1 cellular context compared by ENCODE assay signal in the genomic region with DNA sequence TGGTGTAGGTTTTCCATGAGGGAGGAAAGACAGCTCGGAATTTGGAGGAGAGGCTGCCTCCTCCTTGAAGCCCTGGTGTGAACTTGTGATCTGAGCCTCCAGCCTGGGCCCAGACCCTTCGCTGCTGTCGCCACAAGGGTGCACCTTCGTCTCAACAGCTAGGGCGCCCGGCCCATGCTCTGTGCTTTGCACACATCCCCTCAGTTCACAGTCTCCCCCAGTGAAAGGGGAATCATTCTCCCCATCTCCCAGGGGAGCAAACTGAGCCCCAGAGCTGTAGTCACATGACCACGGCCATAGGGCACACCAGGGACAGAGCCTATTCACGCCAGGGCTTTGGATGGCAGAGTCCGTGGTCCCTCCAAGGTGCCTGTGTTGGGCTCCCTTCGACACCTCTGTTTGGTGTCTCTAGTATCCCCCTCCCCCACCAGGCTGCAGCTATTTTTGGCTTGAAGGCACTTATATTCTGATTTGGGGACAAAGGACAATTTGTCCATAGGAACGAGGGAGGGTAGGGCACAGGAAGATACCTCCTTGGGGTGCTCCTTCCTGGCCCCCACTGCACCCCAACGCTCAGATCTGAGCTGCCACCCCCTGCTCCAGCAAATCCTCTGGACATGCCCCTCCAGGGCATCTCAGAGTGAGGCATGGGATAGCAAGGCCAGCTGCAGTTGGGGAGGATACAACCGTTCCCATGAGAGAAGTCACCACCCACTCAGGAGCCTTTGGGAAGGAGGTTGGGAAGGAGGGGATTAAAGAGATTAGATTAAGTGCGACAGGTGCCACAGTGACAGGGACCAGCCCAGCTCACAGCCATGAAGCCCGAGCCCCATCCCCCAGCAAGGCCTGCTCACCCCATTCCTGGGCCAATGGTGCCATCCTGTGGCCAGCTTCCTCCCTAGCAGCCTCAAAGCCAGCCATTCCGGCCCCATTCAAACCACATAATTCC.
A peak's percentile ranks its signal among the peaks of the same experiment; 100 is the strongest.
TF ChIP-seq lines count a peak whose summit lies in the region.

No MANE protein-coding gene starts in this region.

TF ChIP-seq in HepG2, 621 proteins besides CTCF, POLR2A, EP300 and RAD21 (continued from another document and continues in another):
- TF ChIP-seq, protein P1, sequence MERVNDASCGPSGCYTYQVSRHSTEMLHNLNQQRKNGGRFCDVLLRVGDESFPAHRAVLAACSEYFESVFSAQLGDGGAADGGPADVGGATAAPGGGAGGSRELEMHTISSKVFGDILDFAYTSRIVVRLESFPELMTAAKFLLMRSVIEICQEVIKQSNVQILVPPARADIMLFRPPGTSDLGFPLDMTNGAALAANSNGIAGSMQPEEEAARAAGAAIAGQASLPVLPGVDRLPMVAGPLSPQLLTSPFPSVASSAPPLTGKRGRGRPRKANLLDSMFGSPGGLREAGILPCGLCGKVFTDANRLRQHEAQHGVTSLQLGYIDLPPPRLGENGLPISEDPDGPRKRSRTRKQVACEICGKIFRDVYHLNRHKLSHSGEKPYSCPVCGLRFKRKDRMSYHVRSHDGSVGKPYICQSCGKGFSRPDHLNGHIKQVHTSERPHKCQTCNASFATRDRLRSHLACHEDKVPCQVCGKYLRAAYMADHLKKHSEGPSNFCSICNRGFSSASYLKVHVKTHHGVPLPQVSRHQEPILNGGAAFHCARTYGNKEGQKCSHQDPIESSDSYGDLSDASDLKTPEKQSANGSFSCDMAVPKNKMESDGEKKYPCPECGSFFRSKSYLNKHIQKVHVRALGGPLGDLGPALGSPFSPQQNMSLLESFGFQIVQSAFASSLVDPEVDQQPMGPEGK (CRISPR knock-in tag; IDR thresholded peaks at IDR 0.05), result 0 out of 2 replicates have a peak, but pooled peaks have one; percentile 15
- TF ChIP-seq ZNF230 (CRISPR knock-in tag; IDR thresholded peaks at IDR 0.05) (no peak), ZFP36 (IDR thresholded peaks at IDR 0.05; ENCODE audit: borderline replicate concordance, low read depth, low read length, partially characterized antibody) (no peak), PRPF4 (IDR thresholded peaks at IDR 0.05; ENCODE audit: low read depth, low read length, poor library complexity, severe bottlenecking) (no peak), MZF1 (CRISPR knock-in tag; IDR thresholded peaks at IDR 0.05; ENCODE audit: borderline replicate concordance) (no peak), ZNF546 (CRISPR knock-in tag; conservative IDR thresholded peaks at IDR 0.05) (no peak), PITX1 (CRISPR knock-in tag; IDR thresholded peaks at IDR 0.05) (no peak), ZNF558 (CRISPR knock-in tag; IDR thresholded peaks at IDR 0.05; ENCODE audit: borderline replicate concordance) (no peak), ZNF547 (CRISPR knock-in tag; IDR thresholded peaks at IDR 0.05) (no peak), CENPT (CRISPR knock-in tag; IDR thresholded peaks at IDR 0.05; ENCODE audit: low read depth) (no peak), ZNF605 (CRISPR knock-in tag; IDR thresholded peaks at IDR 0.05) (no peak), RBFOX2 (IDR thresholded peaks at IDR 0.05; ENCODE audit: low read depth, low read length) (no peak), KLF13 (CRISPR knock-in tag; IDR thresholded peaks at IDR 0.05) (no peak), ZNF10 (CRISPR knock-in tag; IDR thresholded peaks at IDR 0.05; ENCODE audit: borderline replicate concordance, low read depth) (no peak), ZNF83 (CRISPR knock-in tag; IDR thresholded peaks at IDR 0.05; ENCODE audit: borderline replicate concordance) (no peak), ZNF788 (CRISPR knock-in tag; IDR thresholded peaks at IDR 0.05; ENCODE audit: borderline replicate concordance) (no peak; the same call in 1 of the 2 replicates), IRX3 (CRISPR knock-in tag; IDR thresholded peaks at IDR 0.05; ENCODE audit: borderline replicate concordance, low read depth) (no peak), RFXANK (CRISPR knock-in tag; IDR thresholded peaks at IDR 0.05) (no peak), ZNF607 (CRISPR knock-in tag; IDR thresholded peaks at IDR 0.05; ENCODE audit: borderline replicate concordance) (no peak), FOXO1 (CRISPR knock-in tag; IDR thresholded peaks at IDR 0.05) (no peak), DPF2 (CRISPR knock-in tag; IDR thresholded peaks at IDR 0.05; ENCODE audit: borderline replicate concordance, low read depth) (no peak), MEIS1 (CRISPR knock-in tag; IDR thresholded peaks at IDR 0.05; ENCODE audit: borderline replicate concordance) (no peak), ZNF616 (CRISPR knock-in tag; IDR thresholded peaks at IDR 0.05; ENCODE audit: low read depth) (no peak), JARID2 (CRISPR knock-in tag; IDR thresholded peaks at IDR 0.05; ENCODE audit: insufficient replicate concordance) (no peak), ZNF362 (CRISPR knock-in tag; IDR thresholded peaks at IDR 0.05; ENCODE audit: borderline replicate concordance) (no peak), POGZ (CRISPR knock-in tag; IDR thresholded peaks at IDR 0.05) (no peak), IRF2 (CRISPR knock-in tag; IDR thresholded peaks at IDR 0.05) (0 out of 2 replicates have a peak, but pooled peaks have one; percentile 41), STAG1 (CRISPR knock-in tag; IDR thresholded peaks at IDR 0.05) (peak; percentile 96), SP5 (CRISPR knock-in tag; IDR thresholded peaks at IDR 0.05; ENCODE audit: borderline replicate concordance, low read depth) (no peak), MAZ (IDR thresholded peaks at IDR 0.05; ENCODE audit: borderline replicate concordance, low read depth, low read length) (no peak), MAZ (CRISPR knock-in tag; IDR thresholded peaks at IDR 0.05; ENCODE audit: low read depth) (peak; percentile 34; the same call in 1 of the 2 replicates), KDM2A (CRISPR knock-in tag; IDR thresholded peaks at IDR 0.05; ENCODE audit: borderline replicate concordance, low read depth) (peak; percentile 51; the same call in 1 of the 2 replicates), KAT2B (IDR thresholded peaks at IDR 0.05; ENCODE audit: borderline replicate concordance, low read depth, low read length) (no peak), SOX5 (CRISPR knock-in tag; IDR thresholded peaks at IDR 0.05; ENCODE audit: borderline replicate concordance) (no peak), ZNF674 (CRISPR knock-in tag; IDR thresholded peaks at IDR 0.05; ENCODE audit: low read depth) (no peak), NCOR1 (IDR thresholded peaks at IDR 0.05; ENCODE audit: borderline replicate concordance, low read length) (no peak), ZNF768 (CRISPR knock-in tag; IDR thresholded peaks at IDR 0.05) (no peak), KMT2A (CRISPR knock-in tag; IDR thresholded peaks at IDR 0.05) (no peak), ZNF446 (CRISPR knock-in tag; IDR thresholded peaks at IDR 0.05) (no peak), ZFY (CRISPR knock-in tag; IDR thresholded peaks at IDR 0.05) (no peak), EED (CRISPR knock-in tag; IDR thresholded peaks at IDR 0.05) (no peak), SNAPC5 (CRISPR knock-in tag; IDR thresholded peaks at IDR 0.05; ENCODE audit: borderline replicate concordance) (no peak), ZNF24 (IDR thresholded peaks at IDR 0.05) (no peak), GMEB1 (CRISPR knock-in tag; IDR thresholded peaks at IDR 0.05; ENCODE audit: borderline replicate concordance) (no peak)
- TF ChIP-seq, protein P2, sequence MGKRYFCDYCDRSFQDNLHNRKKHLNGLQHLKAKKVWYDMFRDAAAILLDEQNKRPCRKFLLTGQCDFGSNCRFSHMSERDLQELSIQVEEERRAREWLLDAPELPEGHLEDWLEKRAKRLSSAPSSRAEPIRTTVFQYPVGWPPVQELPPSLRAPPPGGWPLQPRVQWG (CRISPR knock-in tag; IDR thresholded peaks at IDR 0.05; ENCODE audit: borderline replicate concordance, low read depth), result no peak
- TF ChIP-seq, protein P3, sequence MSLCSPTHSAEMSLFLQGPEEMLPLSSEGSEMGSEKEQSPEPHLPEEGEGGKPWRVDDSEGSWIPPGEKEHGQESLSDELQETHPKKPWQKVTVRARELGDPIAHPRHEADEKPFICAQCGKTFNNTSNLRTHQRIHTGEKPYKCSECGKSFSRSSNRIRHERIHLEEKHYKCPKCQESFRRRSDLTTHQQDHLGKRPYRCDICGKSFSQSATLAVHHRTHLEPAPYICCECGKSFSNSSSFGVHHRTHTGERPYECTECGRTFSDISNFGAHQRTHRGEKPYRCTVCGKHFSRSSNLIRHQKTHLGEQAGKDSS (CRISPR knock-in tag; IDR thresholded peaks at IDR 0.05; ENCODE audit: borderline replicate concordance, low read depth), result no peak
- TF ChIP-seq, protein P4, sequence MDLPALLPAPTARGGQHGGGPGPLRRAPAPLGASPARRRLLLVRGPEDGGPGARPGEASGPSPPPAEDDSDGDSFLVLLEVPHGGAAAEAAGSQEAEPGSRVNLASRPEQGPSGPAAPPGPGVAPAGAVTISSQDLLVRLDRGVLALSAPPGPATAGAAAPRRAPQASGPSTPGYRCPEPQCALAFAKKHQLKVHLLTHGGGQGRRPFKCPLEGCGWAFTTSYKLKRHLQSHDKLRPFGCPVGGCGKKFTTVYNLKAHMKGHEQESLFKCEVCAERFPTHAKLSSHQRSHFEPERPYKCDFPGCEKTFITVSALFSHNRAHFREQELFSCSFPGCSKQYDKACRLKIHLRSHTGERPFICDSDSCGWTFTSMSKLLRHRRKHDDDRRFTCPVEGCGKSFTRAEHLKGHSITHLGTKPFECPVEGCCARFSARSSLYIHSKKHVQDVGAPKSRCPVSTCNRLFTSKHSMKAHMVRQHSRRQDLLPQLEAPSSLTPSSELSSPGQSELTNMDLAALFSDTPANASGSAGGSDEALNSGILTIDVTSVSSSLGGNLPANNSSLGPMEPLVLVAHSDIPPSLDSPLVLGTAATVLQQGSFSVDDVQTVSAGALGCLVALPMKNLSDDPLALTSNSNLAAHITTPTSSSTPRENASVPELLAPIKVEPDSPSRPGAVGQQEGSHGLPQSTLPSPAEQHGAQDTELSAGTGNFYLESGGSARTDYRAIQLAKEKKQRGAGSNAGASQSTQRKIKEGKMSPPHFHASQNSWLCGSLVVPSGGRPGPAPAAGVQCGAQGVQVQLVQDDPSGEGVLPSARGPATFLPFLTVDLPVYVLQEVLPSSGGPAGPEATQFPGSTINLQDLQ (CRISPR knock-in tag; IDR thresholded peaks at IDR 0.05), result no peak
- TF ChIP-seq, protein P5, sequence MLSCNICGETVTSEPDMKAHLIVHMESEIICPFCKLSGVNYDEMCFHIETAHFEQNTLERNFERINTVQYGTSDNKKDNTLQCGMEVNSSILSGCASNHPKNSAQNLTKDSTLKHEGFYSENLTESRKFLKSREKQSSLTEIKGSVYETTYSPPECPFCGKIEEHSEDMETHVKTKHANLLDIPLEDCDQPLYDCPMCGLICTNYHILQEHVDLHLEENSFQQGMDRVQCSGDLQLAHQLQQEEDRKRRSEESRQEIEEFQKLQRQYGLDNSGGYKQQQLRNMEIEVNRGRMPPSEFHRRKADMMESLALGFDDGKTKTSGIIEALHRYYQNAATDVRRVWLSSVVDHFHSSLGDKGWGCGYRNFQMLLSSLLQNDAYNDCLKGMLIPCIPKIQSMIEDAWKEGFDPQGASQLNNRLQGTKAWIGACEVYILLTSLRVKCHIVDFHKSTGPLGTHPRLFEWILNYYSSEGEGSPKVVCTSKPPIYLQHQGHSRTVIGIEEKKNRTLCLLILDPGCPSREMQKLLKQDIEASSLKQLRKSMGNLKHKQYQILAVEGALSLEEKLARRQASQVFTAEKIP (CRISPR knock-in tag; IDR thresholded peaks at IDR 0.05; ENCODE audit: borderline replicate concordance), result no peak
- TF ChIP-seq, protein P6, sequence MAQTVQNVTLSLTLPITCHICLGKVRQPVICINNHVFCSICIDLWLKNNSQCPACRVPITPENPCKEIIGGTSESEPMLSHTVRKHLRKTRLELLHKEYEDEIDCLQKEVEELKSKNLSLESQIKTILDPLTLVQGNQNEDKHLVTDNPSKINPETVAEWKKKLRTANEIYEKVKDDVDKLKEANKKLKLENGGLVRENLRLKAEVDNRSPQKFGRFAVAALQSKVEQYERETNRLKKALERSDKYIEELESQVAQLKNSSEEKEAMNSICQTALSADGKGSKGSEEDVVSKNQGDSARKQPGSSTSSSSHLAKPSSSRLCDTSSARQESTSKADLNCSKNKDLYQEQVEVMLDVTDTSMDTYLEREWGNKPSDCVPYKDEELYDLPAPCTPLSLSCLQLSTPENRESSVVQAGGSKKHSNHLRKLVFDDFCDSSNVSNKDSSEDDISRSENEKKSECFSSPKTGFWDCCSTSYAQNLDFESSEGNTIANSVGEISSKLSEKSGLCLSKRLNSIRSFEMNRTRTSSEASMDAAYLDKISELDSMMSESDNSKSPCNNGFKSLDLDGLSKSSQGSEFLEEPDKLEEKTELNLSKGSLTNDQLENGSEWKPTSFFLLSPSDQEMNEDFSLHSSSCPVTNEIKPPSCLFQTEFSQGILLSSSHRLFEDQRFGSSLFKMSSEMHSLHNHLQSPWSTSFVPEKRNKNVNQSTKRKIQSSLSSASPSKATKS (CRISPR knock-in tag; IDR thresholded peaks at IDR 0.05), result no peak
- TF ChIP-seq, protein P7, sequence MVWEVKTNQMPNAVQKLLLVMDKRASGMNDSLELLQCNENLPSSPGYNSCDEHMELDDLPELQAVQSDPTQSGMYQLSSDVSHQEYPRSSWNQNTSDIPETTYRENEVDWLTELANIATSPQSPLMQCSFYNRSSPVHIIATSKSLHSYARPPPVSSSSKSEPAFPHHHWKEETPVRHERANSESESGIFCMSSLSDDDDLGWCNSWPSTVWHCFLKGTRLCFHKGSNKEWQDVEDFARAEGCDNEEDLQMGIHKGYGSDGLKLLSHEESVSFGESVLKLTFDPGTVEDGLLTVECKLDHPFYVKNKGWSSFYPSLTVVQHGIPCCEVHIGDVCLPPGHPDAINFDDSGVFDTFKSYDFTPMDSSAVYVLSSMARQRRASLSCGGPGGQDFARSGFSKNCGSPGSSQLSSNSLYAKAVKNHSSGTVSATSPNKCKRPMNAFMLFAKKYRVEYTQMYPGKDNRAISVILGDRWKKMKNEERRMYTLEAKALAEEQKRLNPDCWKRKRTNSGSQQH (CRISPR knock-in tag; IDR thresholded peaks at IDR 0.05; ENCODE audit: low read depth), result no peak
